In genomic region chr2:37653093-37653492, GRCh38 we compare ENCODE assay signal across 10 cellular contexts. TPM values are rescaled to one million over a fixed set of nuclear protein-coding genes. Genes with fewer than 3 reads are reported as not detected.
A peak's percentile ranks its signal among the peaks of the same experiment; 100 is the strongest.
DNase-seq lines count a peak whose midpoint lies in the region; ATAC-seq and TF ChIP-seq lines count a peak whose summit lies in the region.
"Had no signal": no experiment of that assay in that cellular context is flagged by ENCODE, and none has a peak within 500 bp of the region (broad histone marks: within the 10 kb centered on the region; RNA-seq: fewer than 3 reads in every experiment).

No MANE protein-coding gene starts in this region.

- TF ChIP-seq CTCF in ascending aorta (IDR thresholded peaks at IDR 0.05) (no peak), transverse colon (IDR thresholded peaks at IDR 0.05) (no peak)

- DNase-seq in activated naive CD4-positive, alpha-beta T cell treated with Interleukin-2 at 50 U/mL for 16 hours: no peak
- no peak for DNase-seq in ascending aorta (ENCODE audit: low spot score in 2 of 2)
- DNase-seq in transverse colon: no peak
- DNase-seq in HuH-7.5 (ENCODE audit: low spot score): no peak
- DNase-seq: kidney glomerular epithelial cell, NCI-H446 treated with DMSO at 0.1 percent for 48 hours had no signal

- no peak for TF ChIP-seq POLR2A in transverse colon (IDR thresholded peaks at IDR 0.05)

- H3K9me3 Mint-ChIP-seq in activated naive CD4-positive, alpha-beta T cell treated with anti-CD3 and anti-CD28 coated beads, Interleukin-2, amount 50 U/mL, for 24 hours: no peaks in the 10 kb centered on the region

- WGBS in mesodermal cell (ENCODE audit: insufficient coverage in 2 of 2), 2 experiments: 95 to 96% methylated on average over 2 to 3 of the region's 6 CpGs
- 72 to 79% methylated on average over 5 to 6 of the region's 6 CpGs for WGBS in transverse colon (ENCODE audit: low coverage in 1 of 2), 2 donors

- peak overlapping the region; percentile 78 to 84 for H3K27ac ChIP-seq in ascending aorta
- H3K27ac ChIP-seq in mesodermal cell (ENCODE audit: low read depth, low read length, severe bottlenecking): peak overlapping the region; percentile 17
- peak overlapping the region; percentile 60 to 76 (median 68) for H3K27ac ChIP-seq in transverse colon

- TF ChIP-seq EP300 in transverse colon (IDR thresholded peaks at IDR 0.05; ENCODE audit: low read depth): no peak

- H3K27ac Mint-ChIP-seq in activated naive CD4-positive, alpha-beta T cell treated with anti-CD3 and anti-CD28 coated beads, Interleukin-2, amount 50 U/mL, for 24 hours: peak overlapping the region; percentile 37

- H3K36me3 Mint-ChIP-seq in activated naive CD4-positive, alpha-beta T cell treated with anti-CD3 and anti-CD28 coated beads, Interleukin-2, amount 50 U/mL, for 24 hours: peaks cover 10% of the 10 kb centered on the region

- H3K9me3 ChIP-seq in ascending aorta: no peaks in the 10 kb centered on the region
- peaks cover 5% of the 10 kb centered on the region for H3K9me3 ChIP-seq in mesodermal cell (ENCODE audit: control insufficient read depth, low read length)
- no peaks in the 10 kb centered on the region for H3K9me3 ChIP-seq in transverse colon

- H3K4me3 ChIP-seq in ascending aorta (peak overlapping the region in 1 of 2 donors; percentile 36), mesodermal cell (ENCODE audit: extremely low read depth, insufficient read depth, low read length, poor library complexity, severe bottlenecking) (no peak overlapping the region), transverse colon (no peak overlapping the region)

- no peaks in the 10 kb centered on the region for H3K36me3 ChIP-seq in ascending aorta
- peaks cover 70% of the 10 kb centered on the region for H3K36me3 ChIP-seq in mesodermal cell (ENCODE audit: control insufficient read depth, insufficient read depth, low read length)
- H3K36me3 ChIP-seq in transverse colon: no peaks in the 10 kb centered on the region

- no peak for ATAC-seq in GM18868 (IDR thresholded peaks at IDR 0.05; ENCODE audit: unreplicated experiment)
- no peak for ATAC-seq in HG02759 (IDR thresholded peaks at IDR 0.05; ENCODE audit: unreplicated experiment)

- H3K4me1 ChIP-seq in ascending aorta: peaks cover 38 to 71% of the 10 kb centered on the region in 2 donors
- peaks cover 62% of the 10 kb centered on the region for H3K4me1 ChIP-seq in mesodermal cell (ENCODE audit: control insufficient read depth, insufficient read depth, low read length, poor library complexity, severe bottlenecking)
- H3K4me1 ChIP-seq in transverse colon: peaks cover 10 to 79% (median 41%) of the 10 kb centered on the region in 4 donors

- H3K27me3 ChIP-seq in ascending aorta (no peaks in the 10 kb centered on the region), transverse colon (no peaks in the 10 kb centered on the region)

- in situ Hi-C loops in transverse colon (cut with MboI; ENCODE audit: low pct_ligation_motif_present in 1 of 4, low pct_unique_long_range_greater_than_20kb in 1 of 4, low sequenced_read_pairs in 3 of 4): loop anchor here in 1 of 4 donors (25.0 kb wide), 1 partner anchor 241 kb away; no protein-coding TSS in a partner anchor

- H3K4me1 Mint-ChIP-seq in activated naive CD4-positive, alpha-beta T cell treated with anti-CD3 and anti-CD28 coated beads, Interleukin-2, amount 50 U/mL, for 24 hours: peaks cover 83% of the 10 kb centered on the region

- H3K27me3 Mint-ChIP-seq in activated naive CD4-positive, alpha-beta T cell treated with anti-CD3 and anti-CD28 coated beads, Interleukin-2, amount 50 U/mL, for 24 hours: no peaks in the 10 kb centered on the region

- no peak overlapping the region for H3K4me3 Mint-ChIP-seq in activated naive CD4-positive, alpha-beta T cell treated with anti-CD3 and anti-CD28 coated beads, Interleukin-2, amount 50 U/mL, for 24 hours

- intact Hi-C loops in ascending aorta (cut with DNase I) (no loop called here), transverse colon (cut with DNase I; ENCODE audit: low total_unique reads) (no loop called here)

RNA-seq across cellular contexts. Expression of gene CDC42EP3, which starts 18.3 kb away (rescaled TPM):
- total RNA-seq in ascending aorta (65.5 TPM), transverse colon (100 to 1,000 TPM in 1 of 4 donors, 10 to 100 TPM in 3; 20.6 to 104 (median 31.8) TPM)
- polyA plus RNA-seq in mesodermal cell (2013, experiment 1 of 2): 47.3 TPM
- polyA plus RNA-seq in mesodermal cell (2013, experiment 2 of 2): 50.2 TPM

Comparison
In these comparisons a context has a peak if more than half of its experiments do, and no peak if none do; other contexts are left out.
1. H3K27ac ChIP-seq: peak in every context shown above with its lines; median percentile 81 in ascending aorta; 68 in transverse colon; 17 in mesodermal cell.